8 cellular contexts compared by ENCODE assay signal in the genomic region with DNA sequence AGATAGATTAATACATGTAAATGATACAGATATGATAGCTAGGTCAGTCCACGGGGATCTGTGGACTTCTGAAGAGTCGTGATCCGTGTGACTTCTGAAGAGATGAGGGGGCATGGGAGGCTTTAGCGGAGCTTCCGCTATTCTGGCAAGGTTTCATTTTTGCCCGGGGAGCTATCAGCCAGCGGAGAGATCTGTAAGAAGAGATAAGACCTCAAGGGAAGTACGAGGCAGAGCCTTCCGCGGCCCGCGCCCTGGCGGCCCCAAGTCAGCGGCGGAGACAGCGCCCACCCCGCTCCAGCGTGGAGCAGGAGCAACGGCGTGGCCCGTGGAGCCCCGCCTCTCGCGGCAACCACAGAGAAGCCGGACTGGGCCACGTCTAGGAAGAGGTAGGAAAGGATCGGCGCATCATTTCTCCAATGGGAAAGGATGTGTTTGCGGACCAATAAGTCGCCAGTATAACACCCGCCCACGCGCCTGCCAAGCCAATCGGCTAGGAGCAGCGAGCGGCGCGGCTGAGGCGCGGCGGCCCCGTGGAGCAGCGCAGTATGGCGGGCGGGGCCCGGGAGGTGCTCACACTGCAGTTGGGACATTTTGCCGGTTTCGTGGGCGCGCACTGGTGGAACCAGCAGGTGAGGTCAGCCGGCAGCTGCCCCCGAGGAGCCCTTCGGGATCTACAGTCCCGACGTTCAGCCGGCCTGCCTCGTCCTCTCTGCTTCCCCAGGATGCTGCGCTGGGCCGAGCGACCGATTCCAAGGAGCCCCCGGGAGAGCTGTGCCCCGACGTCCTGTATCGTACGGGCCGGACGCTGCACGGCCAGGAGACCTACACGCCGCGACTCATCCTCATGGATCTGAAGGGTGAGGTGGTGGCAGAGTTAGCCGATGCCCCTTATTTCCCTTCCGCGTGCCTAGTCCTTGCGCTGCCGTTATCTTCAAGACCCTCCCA. TPM values are rescaled to one million over a fixed set of nuclear protein-coding genes. Genes with fewer than 3 reads are reported as not detected.
DNase-seq lines count a peak whose midpoint lies in the region; ATAC-seq and TF ChIP-seq lines count a peak whose summit lies in the region.
"Not testable (repeated sequence)": the region's sequence is repeated elsewhere in the genome, so short reads cannot be mapped to it uniquely, and the experiment has no call there.

No MANE protein-coding gene starts in this region.

- DNase-seq in DMS53 (lab: John Stamatoyannopoulos, UW), result peak; percentile 98
- DNase-seq in Jurkat, Clone E6-1 (ENCODE audit: low read depth, low spot score), result peak; percentile 98
- DNase-seq in PC-3, result peak; percentile 99
- DNase-seq in activated T-cell treated with anti-CD3 and anti-CD28 coated beads, Interleukin-2, amount 50 U/mL, for 24 hours, result peak; percentile 97
- DNase-seq in stimulated activated CD8-positive, alpha-beta memory T cell treated with anti-CD3 and anti-CD28 coated beads, Interleukin-7, amount 100 ng/mL, for 1 hour (ENCODE audit: low read depth in 2 of 2), result peak; percentile 77 to 79

- peak overlapping the region; percentile 37 for H3K27ac ChIP-seq in PC-3 (ENCODE audit: low read length)
- peak overlapping the region; percentile 47 for H3K27ac ChIP-seq in muscle layer of colon (ENCODE audit: low read depth, low read length)

- H3K9me3 Mint-ChIP-seq in activated T-cell treated with anti-CD3 and anti-CD28 coated beads, Interleukin-2, amount 50 U/mL, for 24 hours, result not testable (repeated sequence)

- H3K27me3 ChIP-seq in PC-3 (ENCODE audit: low read length); muscle layer of colon (ENCODE audit: control insufficient read depth in 1 of 2, insufficient read depth in 2 of 2, low read length in 2 of 2): not testable (repeated sequence)

- not testable (repeated sequence) for H3K9me3 ChIP-seq in PC-3 (ENCODE audit: low read length); muscle layer of colon (ENCODE audit: low read length)

- peak; percentile 84 for ATAC-seq in GM21717 (IDR thresholded peaks at IDR 0.05; ENCODE audit: unreplicated experiment)
- peak; percentile 93 for ATAC-seq in PC-3
- peak; percentile 97 for ATAC-seq in esophagus mucosa

- peaks cover 23% of the 10 kb centered on the region for H3K36me3 Mint-ChIP-seq in activated T-cell treated with anti-CD3 and anti-CD28 coated beads, Interleukin-2, amount 50 U/mL, for 24 hours (ENCODE audit: low read depth)

- H3K79me2 ChIP-seq in PC-3 (ENCODE audit: low read length), result not testable (repeated sequence)

- H3K9ac ChIP-seq in PC-3 (ENCODE audit: low read length), result peak overlapping the region; percentile 75
- H3K9ac ChIP-seq in muscle layer of colon (ENCODE audit: low read length), result peak overlapping the region; percentile 31

- not testable (repeated sequence) for H3K27me3 Mint-ChIP-seq in activated T-cell treated with anti-CD3 and anti-CD28 coated beads, Interleukin-2, amount 50 U/mL, for 24 hours

- H3K27ac Mint-ChIP-seq in activated T-cell treated with anti-CD3 and anti-CD28 coated beads, Interleukin-2, amount 50 U/mL, for 24 hours, result peak overlapping the region; percentile 96

- CTCF ChIA-PET in PC-3 (lab: Charles Lee), result not testable (repeated sequence)

- POLR2A ChIA-PET in PC-3 (lab: Charles Lee; ENCODE audit: unreplicated experiment), result not testable (repeated sequence)

- not testable (repeated sequence) for BruUV-seq in PC-3 (replicated peaks; lab: Mats Ljungman, UMichigan)

- H3K36me3 ChIP-seq in PC-3 (ENCODE audit: low read depth, low read length); muscle layer of colon (ENCODE audit: insufficient read depth, low read length): not testable (repeated sequence)

- not testable (repeated sequence) for TF ChIP-seq CTCF in PC-3 (conservative IDR thresholded peaks at IDR 0.05; ENCODE audit: low read depth, low read length)

- H3K4me2 ChIP-seq in PC-3 (ENCODE audit: low read length), result peak overlapping the region; percentile 80

- H4K20me1 ChIP-seq in PC-3 (ENCODE audit: low read length), result not testable (repeated sequence)

- intact Hi-C loops in PC-3 (cut with micrococcal nuclease), result loop anchor here (5.0 kb wide), 1 partner anchor 187 kb away; a partner anchor contains a TSS

- peaks cover 13% of the 10 kb centered on the region for H3K4me1 Mint-ChIP-seq in activated T-cell treated with anti-CD3 and anti-CD28 coated beads, Interleukin-2, amount 50 U/mL, for 24 hours (ENCODE audit: low read depth)

- not testable (repeated sequence) for H3K4me1 ChIP-seq in PC-3 (ENCODE audit: insufficient read depth, low read length); muscle layer of colon (ENCODE audit: insufficient read depth, low read length)

- peak overlapping the region; percentile 66 for H3K4me3 ChIP-seq in Jurkat, Clone E6-1 (ENCODE audit: low read length)
- peak overlapping the region; percentile 70 for H3K4me3 ChIP-seq in PC-3 (ENCODE audit: low read length)
- peak overlapping the region; percentile 47 to 69 for H3K4me3 ChIP-seq in muscle layer of colon (ENCODE audit: low read depth in 1 of 2, low read length in 2 of 2)

- H3K9me2 ChIP-seq in PC-3 (replicated peaks; ENCODE audit: low read length), result not testable (repeated sequence)

- H2AFZ ChIP-seq in PC-3 (ENCODE audit: low read length), result peak overlapping the region; percentile 77

- H3K4me3 Mint-ChIP-seq in activated T-cell treated with anti-CD3 and anti-CD28 coated beads, Interleukin-2, amount 50 U/mL, for 24 hours, result peak overlapping the region; percentile 93

- H3F3A ChIP-seq in PC-3 (ENCODE audit: low read length, unreplicated experiment), result not testable (repeated sequence)

RNA-seq across cellular contexts. Expression of a gene that starts 56.7 kb away (rescaled TPM):
- 302 TPM for polyA plus RNA-seq in Jurkat, Clone E6-1 (2012; ENCODE audit: insufficient read depth, insufficient read length)
- total RNA-seq in PC-3 (2014; rRNA removed), result 144 and 163 TPM in 2 replicates
- 69.7 TPM for total RNA-seq in esophagus mucosa

RNA-seq across cellular contexts. Expression of a gene that starts 57.0 kb away (rescaled TPM):
- polyA plus RNA-seq in Jurkat, Clone E6-1 (2012; ENCODE audit: insufficient read depth, insufficient read length), result 48.2 TPM
- total RNA-seq in PC-3 (2014; rRNA removed), result 37.6 TPM in 2 replicates
- total RNA-seq in esophagus mucosa, result 40.3 TPM

Comparison
In these comparisons a context has a peak if more than half of its experiments do, and no peak if none do; other contexts are left out.
1. Peak in every context shown above with its lines: DNase-seq, ATAC-seq, H3K4me3 ChIP-seq and H3K27ac ChIP-seq.